ENCODE assay signal across 30 cellular contexts in genomic region chr17:68170246-68170645, GRCh38.
"Had no signal": no experiment of that assay in that cellular context is flagged by ENCODE, and none has a peak within 500 bp of the region (broad histone marks: within the 10 kb centered on the region; RNA-seq: fewer than 3 reads in every experiment).

No MANE protein-coding gene starts in this region.

- H3K27me3 ChIP-seq: brain microvascular endothelial cell, dorsolateral prefrontal cortex, esophagus muscularis mucosa, foreskin keratinocyte, gastrocnemius medialis had no signal

- H3K27ac ChIP-seq: brain microvascular endothelial cell, coronary artery, dorsolateral prefrontal cortex, esophagus muscularis mucosa, foreskin keratinocyte, gastrocnemius medialis had no signal

- ATAC-seq: activated CD8-positive, alpha-beta T cell treated with anti-CD3 and anti-CD28 coated beads for 36 hours; activated T-cell treated with anti-CD3 and anti-CD28 coated beads, Interleukin-2, amount 50 U/mL, for 4 hours; activated T-helper 17 cell treated with anti-CD3 and anti-CD28 coated beads, Interleukin-2, amount 50 U/mL, for 72 hours; foreskin keratinocyte; gastrocnemius medialis; T-cell had no signal

- H3K4me1 Mint-ChIP-seq: activated T-helper 17 cell treated with anti-CD3 and anti-CD28 coated beads, Interleukin-2, amount 50 U/mL, for 72 hours; central memory CD8-positive, alpha-beta T cell had no signal

- H3K27me3 Mint-ChIP-seq: activated naive CD8-positive, alpha-beta T cell; activated T-helper 17 cell treated with anti-CD3 and anti-CD28 coated beads, Interleukin-2, amount 50 U/mL, for 72 hours; central memory CD8-positive, alpha-beta T cell; dendritic cell treated with granulocyte-macrophage colony-stimulating factor and Interleukin-4, amounts not matched to agents 40 ng/mL and 50 ng/mL, for 4 days; T-cell had no signal

- H3K27ac Mint-ChIP-seq: activated CD8-positive, alpha-beta T cell treated with anti-CD3 and anti-CD28 coated beads for 36 hours; activated naive CD8-positive, alpha-beta T cell; activated T-helper 17 cell treated with anti-CD3 and anti-CD28 coated beads, Interleukin-2, amount 50 U/mL, for 72 hours; dendritic cell treated with granulocyte-macrophage colony-stimulating factor and Interleukin-4, amounts not matched to agents 40 ng/mL and 50 ng/mL, for 4 days; T-cell had no signal

- H3K4me1 ChIP-seq: foreskin keratinocyte, gastrocnemius medialis had no signal

- H3K36me3 ChIP-seq: brain microvascular endothelial cell, gastrocnemius medialis had no signal

- H3K36me3 Mint-ChIP-seq: activated naive CD8-positive, alpha-beta T cell; T-cell had no signal

- H3K4me3 Mint-ChIP-seq: activated CD8-positive, alpha-beta T cell treated with anti-CD3 and anti-CD28 coated beads for 36 hours; activated naive CD8-positive, alpha-beta T cell; activated T-cell treated with anti-CD3 and anti-CD28 coated beads, Interleukin-2, amount 50 U/mL, for 4 hours; activated T-helper 17 cell treated with anti-CD3 and anti-CD28 coated beads, Interleukin-2, amount 50 U/mL, for 72 hours; central memory CD8-positive, alpha-beta T cell had no signal

- H3K9me3 ChIP-seq: esophagus muscularis mucosa, gastrocnemius medialis had no signal

- DNase-seq: activated CD4-positive, alpha-beta T cell treated with anti-CD3 and anti-CD28 coated beads for 4 hours; activated CD4-positive, alpha-beta T cell treated with anti-CD3 and anti-CD28 coated beads, Interleukin-2, amount 50 U/mL, for 1 hour; activated CD4-positive, alpha-beta T cell treated with anti-CD3 and anti-CD28 coated beads, Interleukin-2, amount 50 U/mL, for 48 hours; activated CD4-positive, CD25-positive, alpha-beta regulatory T cell; activated CD4-positive, CD25-positive, alpha-beta regulatory T cell treated with anti-CD3 and anti-CD28 coated beads, Interleukin-2, amount 50 U/mL, for 72 hours; activated CD8-positive, alpha-beta memory T cell treated with anti-CD3 and anti-CD28 coated beads for 24 hours; activated CD8-positive, alpha-beta T cell treated with anti-CD3 and anti-CD28 coated beads for 36 hours; activated effector memory CD4-positive, alpha-beta T cell treated with Interleukin-2 at 50 U/mL for 16 hours; activated gamma-delta T cell treated with Interleukin-2 at 50 U/mL for 16 hours; activated naive CD4-positive, alpha-beta T cell treated with anti-CD3 and anti-CD28 coated beads, Interleukin-2, amount 50 U/mL, for 16 hours; activated naive CD4-positive, alpha-beta T cell treated with Interleukin-2 at 50 U/mL for 16 hours; activated T-cell treated with anti-CD3 and anti-CD28 coated beads, Interleukin-2, amount 50 U/mL, for 4 hours; amniotic stem cell; anterior cingulate cortex; brain microvascular endothelial cell; dorsolateral prefrontal cortex; effector memory CD4-positive, alpha-beta T cell; erythroblast; foreskin keratinocyte; gastrocnemius medialis; glutamatergic neuron; SW 1271; T-cell; T-helper 2 cell had no signal

- H3K4me3 ChIP-seq: coronary artery, gastrocnemius medialis had no signal

- H3K9me3 Mint-ChIP-seq: activated CD8-positive, alpha-beta T cell treated with anti-CD3 and anti-CD28 coated beads for 36 hours; activated T-cell treated with anti-CD3 and anti-CD28 coated beads, Interleukin-2, amount 50 U/mL, for 4 hours; activated T-helper 17 cell treated with anti-CD3 and anti-CD28 coated beads, Interleukin-2, amount 50 U/mL, for 72 hours; central memory CD8-positive, alpha-beta T cell; dendritic cell treated with granulocyte-macrophage colony-stimulating factor and Interleukin-4, amounts not matched to agents 40 ng/mL and 50 ng/mL, for 4 days; T-cell had no signal
